8 cellular contexts compared by ENCODE assay signal in the genomic region with DNA sequence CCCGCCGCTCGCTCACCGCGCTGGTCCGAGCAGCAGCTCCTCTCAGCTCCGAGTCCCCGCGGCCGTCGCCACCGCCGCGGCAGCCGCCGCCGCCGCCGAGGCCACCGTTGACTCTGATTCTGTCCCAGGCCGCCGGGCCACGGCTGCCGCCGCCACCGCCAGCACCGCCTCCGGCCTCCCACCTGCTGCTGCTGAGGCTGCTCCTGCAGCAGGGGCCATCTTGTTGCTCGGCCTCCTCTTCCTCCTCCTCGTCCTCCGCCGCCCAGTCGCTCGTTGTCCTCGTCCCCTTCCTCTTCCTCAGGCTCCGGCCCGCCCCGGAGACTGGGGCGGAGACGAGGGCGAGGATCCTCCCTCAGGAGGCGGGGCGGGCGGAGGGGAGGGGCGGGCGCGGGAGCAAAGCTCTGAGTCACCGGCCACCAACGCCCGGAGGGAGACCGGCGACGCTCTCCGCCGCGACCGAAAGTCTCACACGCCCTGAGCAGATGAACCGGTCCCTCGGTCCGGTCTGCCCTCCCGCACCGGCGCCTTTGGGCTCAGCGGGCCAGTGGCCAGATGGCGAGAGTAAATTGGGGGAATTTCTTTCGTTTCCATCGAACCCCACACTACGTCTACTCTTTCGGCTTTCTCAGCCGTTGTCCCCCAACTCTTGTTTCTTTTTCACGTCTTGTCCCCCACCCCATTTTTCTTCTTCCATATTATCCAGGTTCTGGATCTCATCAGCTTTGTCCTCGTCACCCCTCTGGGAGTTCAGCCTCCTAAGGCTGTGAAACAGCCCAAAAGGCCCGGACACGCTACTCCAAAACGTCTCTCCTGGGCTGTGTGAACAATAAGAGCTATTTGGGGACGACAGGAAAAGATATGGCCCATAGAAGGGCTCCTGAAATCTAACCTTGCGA. TPM values are rescaled to one million over a fixed set of nuclear protein-coding genes. Genes with fewer than 3 reads are reported as not detected.
DNase-seq lines count a peak whose midpoint lies in the region; TF ChIP-seq lines count a peak whose summit lies in the region.

A gene with protein sequence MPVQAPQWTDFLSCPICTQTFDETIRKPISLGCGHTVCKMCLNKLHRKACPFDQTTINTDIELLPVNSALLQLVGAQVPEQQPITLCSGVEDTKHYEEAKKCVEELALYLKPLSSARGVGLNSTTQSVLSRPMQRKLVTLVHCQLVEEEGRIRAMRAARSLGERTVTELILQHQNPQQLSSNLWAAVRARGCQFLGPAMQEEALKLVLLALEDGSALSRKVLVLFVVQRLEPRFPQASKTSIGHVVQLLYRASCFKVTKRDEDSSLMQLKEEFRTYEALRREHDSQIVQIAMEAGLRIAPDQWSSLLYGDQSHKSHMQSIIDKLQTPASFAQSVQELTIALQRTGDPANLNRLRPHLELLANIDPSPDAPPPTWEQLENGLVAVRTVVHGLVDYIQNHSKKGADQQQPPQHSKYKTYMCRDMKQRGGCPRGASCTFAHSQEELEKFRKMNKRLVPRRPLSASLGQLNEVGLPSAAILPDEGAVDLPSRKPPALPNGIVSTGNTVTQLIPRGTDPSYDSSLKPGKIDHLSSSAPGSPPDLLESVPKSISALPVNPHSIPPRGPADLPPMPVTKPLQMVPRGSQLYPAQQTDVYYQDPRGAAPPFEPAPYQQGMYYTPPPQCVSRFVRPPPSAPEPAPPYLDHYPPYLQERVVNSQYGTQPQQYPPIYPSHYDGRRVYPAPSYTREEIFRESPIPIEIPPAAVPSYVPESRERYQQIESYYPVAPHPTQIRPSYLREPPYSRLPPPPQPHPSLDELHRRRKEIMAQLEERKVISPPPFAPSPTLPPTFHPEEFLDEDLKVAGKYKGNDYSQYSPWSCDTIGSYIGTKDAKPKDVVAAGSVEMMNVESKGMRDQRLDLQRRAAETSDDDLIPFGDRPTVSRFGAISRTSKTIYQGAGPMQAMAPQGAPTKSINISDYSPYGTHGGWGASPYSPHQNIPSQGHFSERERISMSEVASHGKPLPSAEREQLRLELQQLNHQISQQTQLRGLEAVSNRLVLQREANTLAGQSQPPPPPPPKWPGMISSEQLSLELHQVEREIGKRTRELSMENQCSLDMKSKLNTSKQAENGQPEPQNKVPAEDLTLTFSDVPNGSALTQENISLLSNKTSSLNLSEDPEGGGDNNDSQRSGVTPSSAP (minus strand): TSS at position 278 of the 896 bp plus-strand sequence. CDS start 29,372 bp downstream, outside the sequence.

- no peaks in the 10 kb centered on the region for H3K9me3 ChIP-seq in neural cell (ENCODE audit: low read length)
- H3K9me3 ChIP-seq in stomach: no peaks in the 10 kb centered on the region

- H3K4me2 ChIP-seq in neural cell (ENCODE audit: low read length): peak within 1 kb of the TSS; percentile 83

- WGBS in stomach, 5 donors: 1% methylated on average over 17 to 76 of the region's 78 CpGs

- H3K79me2 ChIP-seq in neural cell (replicated peaks; ENCODE audit: insufficient read depth, low read length): peaks cover 44% of the 10 kb centered on the region

- H4K20me1 ChIP-seq in neural cell (ENCODE audit: insufficient read depth): no peaks in the 10 kb centered on the region

- TF ChIP-seq POLR2A in stomach (IDR thresholded peaks at IDR 0.05): peak in 2 of 4 donors; percentile 87 to 88

- TF ChIP-seq RAD21 in neural cell (conservative IDR thresholded peaks at IDR 0.05): no peak

- no peaks in the 10 kb centered on the region for H3K9me2 ChIP-seq in neural cell (ENCODE audit: insufficient read depth, low read length)

- H3K36me3 ChIP-seq in neural cell (ENCODE audit: insufficient read depth, low read length) (no peaks in the 10 kb centered on the region), stomach (no peaks in the 10 kb centered on the region)

- H3K9ac ChIP-seq in neural cell (ENCODE audit: low read length): peak within 1 kb of the TSS; percentile 95

- H3K27me3 ChIP-seq in neural cell (ENCODE audit: insufficient read depth, low read depth, low read length) (no peaks in the 10 kb centered on the region), stomach (no peaks in the 10 kb centered on the region)

- peaks cover 5% of the 10 kb centered on the region for H3F3A ChIP-seq in neural cell (ENCODE audit: insufficient read depth, low read length, poor library complexity, severe bottlenecking)

- TF ChIP-seq EP300 in neural cell (conservative IDR thresholded peaks at IDR 0.05; ENCODE audit: poor library complexity, severe bottlenecking) (peak; percentile 38), stomach (IDR thresholded peaks at IDR 0.05) (no peak)

- H3K4me3 ChIP-seq in fibroblast of the aortic adventitia (ENCODE audit: low read depth, low read length) (peak within 1 kb of the TSS; percentile 91), neural cell (ENCODE audit: low read length) (peak within 1 kb of the TSS; percentile 94), stomach (peak within 1 kb of the TSS; percentile 71 to 92 (median 86))

- H2AFZ ChIP-seq in neural cell (ENCODE audit: low read depth, low read length): peak within 1 kb of the TSS; percentile 90

- DNase-seq in ELF-1 (ENCODE audit: low read depth, low spot score) (peak; percentile 88), H4 (ENCODE audit: low spot score) (peak; percentile 73), LoVo (ENCODE audit: low spot score) (peak; percentile 92), SIG-M5 (lab: John Stamatoyannopoulos, UW) (peak; percentile 83), fibroblast of the aortic adventitia (ENCODE audit: low read depth) (peak; percentile 63), stomach (peak; percentile 91)
- peak; percentile 95 for DNase-seq in activated effector memory CD4-positive, alpha-beta T cell treated with anti-CD3 and anti-CD28 coated beads, Interleukin-2, amount 50 U/mL, for 16 hours

- peaks cover 37 to 54% (median 45%) of the 10 kb centered on the region in 4 donors for H3K4me1 ChIP-seq in stomach

- TF ChIP-seq CTCF in fibroblast of the aortic adventitia (IDR thresholded peaks at IDR 0.05; ENCODE audit: insufficient read depth, low read length) (no peak), neural cell (IDR thresholded peaks at IDR 0.05; ENCODE audit: poor library complexity, severe bottlenecking) (no peak), stomach (IDR thresholded peaks at IDR 0.05) (no peak)

- peak within 1 kb of the TSS; percentile 81 for H3K27ac ChIP-seq in neural cell (ENCODE audit: low read length)
- peak within 1 kb of the TSS; percentile 91 to 98 (median 95) for H3K27ac ChIP-seq in stomach

- intact Hi-C loops in stomach (cut with DNase I; ENCODE audit: low total_unique reads): no loop called here

TF ChIP-seq in neural cell, 6 proteins besides CTCF, POLR2A, EP300 and RAD21:
- TF ChIP-seq POLR2AphosphoS5 (IDR thresholded peaks at IDR 0.05) (peak; percentile 97), TAF1 (IDR thresholded peaks at IDR 0.05; ENCODE audit: low read depth) (no peak), SMC3 (conservative IDR thresholded peaks at IDR 0.05; ENCODE audit: poor library complexity) (no peak), EZH2 (IDR thresholded peaks at IDR 0.05; ENCODE audit: borderline replicate concordance, insufficient read depth, low read length, poor library complexity, severe bottlenecking) (no peak), MXI1 (conservative IDR thresholded peaks at IDR 0.05; ENCODE audit: poor library complexity, severe bottlenecking) (peak; percentile 56)
- TF ChIP-seq, protein P1, sequence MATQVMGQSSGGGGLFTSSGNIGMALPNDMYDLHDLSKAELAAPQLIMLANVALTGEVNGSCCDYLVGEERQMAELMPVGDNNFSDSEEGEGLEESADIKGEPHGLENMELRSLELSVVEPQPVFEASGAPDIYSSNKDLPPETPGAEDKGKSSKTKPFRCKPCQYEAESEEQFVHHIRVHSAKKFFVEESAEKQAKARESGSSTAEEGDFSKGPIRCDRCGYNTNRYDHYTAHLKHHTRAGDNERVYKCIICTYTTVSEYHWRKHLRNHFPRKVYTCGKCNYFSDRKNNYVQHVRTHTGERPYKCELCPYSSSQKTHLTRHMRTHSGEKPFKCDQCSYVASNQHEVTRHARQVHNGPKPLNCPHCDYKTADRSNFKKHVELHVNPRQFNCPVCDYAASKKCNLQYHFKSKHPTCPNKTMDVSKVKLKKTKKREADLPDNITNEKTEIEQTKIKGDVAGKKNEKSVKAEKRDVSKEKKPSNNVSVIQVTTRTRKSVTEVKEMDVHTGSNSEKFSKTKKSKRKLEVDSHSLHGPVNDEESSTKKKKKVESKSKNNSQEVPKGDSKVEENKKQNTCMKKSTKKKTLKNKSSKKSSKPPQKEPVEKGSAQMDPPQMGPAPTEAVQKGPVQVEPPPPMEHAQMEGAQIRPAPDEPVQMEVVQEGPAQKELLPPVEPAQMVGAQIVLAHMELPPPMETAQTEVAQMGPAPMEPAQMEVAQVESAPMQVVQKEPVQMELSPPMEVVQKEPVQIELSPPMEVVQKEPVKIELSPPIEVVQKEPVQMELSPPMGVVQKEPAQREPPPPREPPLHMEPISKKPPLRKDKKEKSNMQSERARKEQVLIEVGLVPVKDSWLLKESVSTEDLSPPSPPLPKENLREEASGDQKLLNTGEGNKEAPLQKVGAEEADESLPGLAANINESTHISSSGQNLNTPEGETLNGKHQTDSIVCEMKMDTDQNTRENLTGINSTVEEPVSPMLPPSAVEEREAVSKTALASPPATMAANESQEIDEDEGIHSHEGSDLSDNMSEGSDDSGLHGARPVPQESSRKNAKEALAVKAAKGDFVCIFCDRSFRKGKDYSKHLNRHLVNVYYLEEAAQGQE (IDR thresholded peaks at IDR 0.05; ENCODE audit: borderline replicate concordance): peak; percentile 61

RNA-seq across cellular contexts. Expression of the gene that starts here (rescaled TPM):
- 8.8 and 9.5 TPM in 2 replicates for total RNA-seq in H4 (2014; rRNA removed; shearing (Covaris generic))
- total RNA-seq in fibroblast of the aortic adventitia (ENCODE audit: low replicate concordance) (35.7 and 37.0 TPM in 2 replicates), stomach (10 to 100 TPM in 4 of 5 donors, 1 to 10 TPM in 1; 7.2 to 49.0 (median 17.0) TPM)
- polyA plus RNA-seq in neural cell (11.1 and 12.8 TPM in 2 replicates), stomach (1 to 10 TPM; 2.9 to 4.0 (median 3.0) TPM)
- polyA minus RNA-seq in neural cell: 43.6 and 63.8 TPM in 2 replicates

Comparison
In these comparisons a context has a peak if more than half of its experiments do, and no peak if none do; other contexts are left out.
1. Peak in every context shown above with its lines: DNase-seq, H3K4me3 ChIP-seq and H3K27ac ChIP-seq.